ENCODE assay signal across 12 cellular contexts in genomic region chr5:180618487-180618829, GRCh38. TPM values are rescaled to one million over a fixed set of nuclear protein-coding genes. Genes with fewer than 3 reads are reported as not detected.
DNase-seq lines count a peak whose midpoint lies in the region; ATAC-seq, FAIRE-seq and TF ChIP-seq lines count a peak whose summit lies in the region.
"Had no signal": no experiment of that assay in that cellular context is flagged by ENCODE, and none has a peak within 500 bp of the region (broad histone marks: within the 10 kb centered on the region; RNA-seq: fewer than 3 reads in every experiment).

No MANE protein-coding gene starts in this region.

- no peaks in the 10 kb centered on the region for H3K4me1 ChIP-seq in IMR-90 (ENCODE audit: control insufficient read depth, insufficient read depth, low read length)
- H3K4me1 ChIP-seq in H1 (replicated peaks in 1 of 4; ENCODE audit: control insufficient read depth in 3 of 4, insufficient read depth in 4 of 4, low read length in 3 of 4) = peaks cover 0 to 4% (median 1%) of the 10 kb centered on the region in 4 experiments; a peak in 4 of 7 replicates
- H3K4me1 ChIP-seq in osteoblast (ENCODE audit: insufficient read depth, low read length) = no peaks in the 10 kb centered on the region
- H3K4me1 ChIP-seq: HAP-1, vagina had no signal

- no peak for TF ChIP-seq POLR2A in IMR-90 (IDR thresholded peaks at IDR 0.05; ENCODE audit: low read depth, low read length)
- TF ChIP-seq POLR2A in H1 (IDR thresholded peaks at IDR 0.05; ENCODE audit: control extremely low read depth in 1 of 2, low read depth in 2 of 2, low read length in 2 of 2) = no peak

- H4K91ac ChIP-seq in IMR-90 (ENCODE audit: insufficient read depth, low read depth, low read length) = no peak overlapping the region
- H4K91ac ChIP-seq in H1 (replicated peaks; ENCODE audit: insufficient read length, low read length) = no peak overlapping the region

- no peak overlapping the region for H3K23ac ChIP-seq in IMR-90 (ENCODE audit: low read depth, low read length)
- no peak overlapping the region for H3K23ac ChIP-seq in H1 (ENCODE audit: insufficient read length)

- POLR2A ChIA-PET in IMR-90 (lab: Charles Lee; ENCODE audit: unreplicated experiment) = no interaction called here
- POLR2A ChIA-PET in H1 (lab: Charles Lee; ENCODE audit: partially characterized antibody) = interaction anchor here (0.9 to 1.6 kb wide), 6 partner anchors 12 to 323 kb away, joined by 3 to 6 read pairs (median 3); partner anchors contain the start of gene ZFP62

- in situ Hi-C loops in IMR-90 (cut with MboI; ENCODE audit: low sequenced_read_pairs) = no loop called here

- H3K4me2 ChIP-seq in IMR-90 (ENCODE audit: low read depth, low read length) (peak overlapping the region; percentile 77; the same call in 1 of the 2 replicates), H1 (ENCODE audit: insufficient read depth in 1 of 2, low read depth in 2 of 2, low read length in 2 of 2) (peak overlapping the region; percentile 87), osteoblast (ENCODE audit: insufficient read depth, low read length) (peak overlapping the region; percentile 69)

- ATAC-seq in IMR-90 (ENCODE audit: low read depth) = no peak
- no peak for ATAC-seq in GM18873 (IDR thresholded peaks at IDR 0.05; ENCODE audit: low FRiP score, unreplicated experiment)

- intact Hi-C loops in IMR-90 (cut with micrococcal nuclease) = no loop called here

- H4K20me1 ChIP-seq in IMR-90 (ENCODE audit: insufficient read depth, low read length) (no peaks in the 10 kb centered on the region), H1 (replicated peaks in 1 of 2; ENCODE audit: control insufficient read depth in 1 of 2, insufficient read depth in 2 of 2, low read length in 2 of 2) (no peaks in the 10 kb centered on the region), osteoblast (ENCODE audit: insufficient read depth, low read length) (no peaks in the 10 kb centered on the region)

- no peak for TF ChIP-seq EP300 in H1 (IDR thresholded peaks at IDR 0.05; ENCODE audit: borderline replicate concordance in 1 of 2, low read depth in 2 of 2, low read length in 2 of 2)

- TF ChIP-seq RAD21 in IMR-90 (IDR thresholded peaks at IDR 0.05; ENCODE audit: low read length) (no peak), H1 (IDR thresholded peaks at IDR 0.05 in 1 of 2, conservative IDR thresholded peaks at IDR 0.05 in 1 of 2; ENCODE audit: low read depth in 2 of 2, low read length in 2 of 2) (no peak)

- H2BK15ac ChIP-seq in IMR-90 (ENCODE audit: low read depth, low read length) = no peak overlapping the region
- no peak overlapping the region for H2BK15ac ChIP-seq in H1 (ENCODE audit: low read length)

- H3K56ac ChIP-seq in IMR-90 (ENCODE audit: extremely low read depth, insufficient read depth, low read length) = no peak overlapping the region
- H3K56ac ChIP-seq in H1 (replicated peaks; ENCODE audit: insufficient read length, low read depth, low read length) = no peak overlapping the region

- DNase-seq in IMR-90 (no peak), H1 (ENCODE audit: low read depth in 1 of 2, low spot score in 2 of 2) (no peak), osteoblast (ENCODE audit: insufficient read length, low spot score, missing footprints) (no peak), NCI-H1105 treated with DMSO at 0.1 percent for 48 hours (lab: John Stamatoyannopoulos, UW) (no peak), NCI-H748 (lab: John Stamatoyannopoulos, UW; ENCODE audit: unreplicated experiment) (no peak)
- DNase-seq in activated CD4-positive, alpha-beta T cell treated with anti-CD3 and anti-CD28 coated beads, Interleukin-2, amount 50 U/mL, for 1 hour = no peak
- DNase-seq: NCI-H1436; NK-92 treated with Interleukin-12 subunit alpha and Interleukin-12 subunit beta, amount 100 ng/mL, for 24 hours had no signal

- H3K14ac ChIP-seq in IMR-90 (replicated peaks; ENCODE audit: low read depth, low read length) (no peak overlapping the region), H1 (ENCODE audit: insufficient read length) (no peak overlapping the region)

- no peaks in the 10 kb centered on the region for H3K79me2 ChIP-seq in H1 (ENCODE audit: control insufficient read depth in 1 of 2, insufficient read depth in 2 of 2, low read length in 2 of 2)
- no peaks in the 10 kb centered on the region for H3K79me2 ChIP-seq in osteoblast (ENCODE audit: insufficient read depth, low read length)

- H3K4me3 ChIP-seq in IMR-90 (ENCODE audit: insufficient read depth, low read depth, low read length) (peak overlapping the region; percentile 28), H1 (ENCODE audit: extremely low read depth in 1 of 4, insufficient read depth in 2 of 4, low read depth in 3 of 4, low read length in 4 of 4) (peak overlapping the region; percentile 47 to 74 (median 62)), osteoblast (ENCODE audit: insufficient read depth, low read length) (peak overlapping the region; percentile 49)
- H3K4me3 ChIP-seq: HAP-1 had no signal

- TF ChIP-seq CTCF in C4-2B (conservative IDR thresholded peaks at IDR 0.05) (no peak), IMR-90 (conservative IDR thresholded peaks at IDR 0.05; ENCODE audit: low read depth, low read length) (no peak), H1 (IDR thresholded peaks at IDR 0.05; ENCODE audit: control extremely low read depth in 1 of 3, insufficient read depth in 1 of 3, low read depth in 1 of 3, low read length in 3 of 3) (no peak), osteoblast (IDR thresholded peaks at IDR 0.05; ENCODE audit: extremely low read depth, low read depth, low read length) (no peak)

- peaks cover 10% of the 10 kb centered on the region; the same call in 1 of the 2 replicates for H3K27me3 ChIP-seq in IMR-90 (ENCODE audit: control insufficient read depth, insufficient read depth, low read length)
- H3K27me3 ChIP-seq in H1 (replicated peaks in 1 of 4; ENCODE audit: control insufficient read depth in 3 of 4, extremely low read depth in 1 of 4, insufficient read depth in 3 of 4, low read length in 3 of 4) = peaks cover 0 to 13% (median 7%) of the 10 kb centered on the region in 4 experiments; a peak in 5 of 7 replicates
- no peaks in the 10 kb centered on the region for H3K27me3 ChIP-seq in osteoblast (ENCODE audit: insufficient read depth, low read length)
- H3K27me3 ChIP-seq: vagina had no signal

- no peaks in the 10 kb centered on the region for H3K9me1 ChIP-seq in IMR-90 (ENCODE audit: insufficient read depth, low read length)

- BruUV-seq in IMR-90 (replicated peaks; lab: Mats Ljungman, UMichigan) = no TSS peak

- H2AK5ac ChIP-seq in IMR-90 (ENCODE audit: low read depth, low read length) = no peak overlapping the region
- H2AK5ac ChIP-seq in H1 (ENCODE audit: low read depth, low read length) = no peak overlapping the region

- H4K8ac ChIP-seq in IMR-90 (ENCODE audit: low read depth in 2 of 2, low read length in 2 of 2) (no peak overlapping the region), H1 (ENCODE audit: extremely low read depth, insufficient read depth, low read length) (peak overlapping the region; percentile 92; the same call in 1 of the 2 replicates)

- peak overlapping the region; percentile 51 for H2AFZ ChIP-seq in IMR-90 (replicated peaks; ENCODE audit: low read length, poor library complexity)
- H2AFZ ChIP-seq in H1 (ENCODE audit: low read length) = peak overlapping the region; percentile 33; the same call in 1 of the 2 replicates
- H2AFZ ChIP-seq in osteoblast (ENCODE audit: low read length) = no peak overlapping the region

- peak overlapping the region; percentile 24; the same call in 1 of the 2 replicates for H3K27ac ChIP-seq in C4-2B
- H3K27ac ChIP-seq in IMR-90 (ENCODE audit: insufficient read depth, low read length) = no peak overlapping the region
- no peak overlapping the region for H3K27ac ChIP-seq in H1 (ENCODE audit: low read depth, low read length)
- H3K27ac ChIP-seq in osteoblast (ENCODE audit: low read depth, low read length) = no peak overlapping the region
- H3K27ac ChIP-seq: vagina had no signal

- dilution Hi-C loops in IMR-90 (cut with HindIII; ENCODE audit: low sequenced_read_pairs, unreplicated experiment) = no loop called here

- H2BK12ac ChIP-seq in H1 (ENCODE audit: low read depth, low read length) = no peak overlapping the region

- 3% methylated on average over 6 of the region's 15 CpGs; no CpG with 5 or more reads in 1 of the 2 experiments for WGBS in IMR-90 (ENCODE audit: extremely low coverage in 2 of 2, insufficient read length in 1 of 2), 2 experiments
- 23% methylated on average over 14 of the region's 15 CpGs; no CpG with 5 or more reads in 1 of the 2 experiments for WGBS in H1 (ENCODE audit: extremely low coverage in 1 of 2, insufficient coverage in 1 of 2, insufficient read length in 1 of 2, insufficient replicate concordance in 2 of 2, low coverage in 1 of 2, low lambda C conversion rate in 2 of 2, missing lambda C conversion rate in 1 of 2), 2 experiments

- FAIRE-seq in H1 (lab: Jason Lieb, UNC) = no peak

- H3K4ac ChIP-seq in IMR-90 (ENCODE audit: low read depth, low read length) = no peak overlapping the region
- peak overlapping the region; percentile 23 for H3K4ac ChIP-seq in H1 (replicated peaks; ENCODE audit: insufficient read length, low read depth, low read length)

- H2BK120ac ChIP-seq in IMR-90 (ENCODE audit: low read depth, low read length) (no peak overlapping the region), H1 (replicated peaks; ENCODE audit: low read depth, low read length) (no peak overlapping the region)

- CTCF ChIA-PET in IMR-90 (lab: Yijun Ruan, JAX) (interaction anchor here (0.8 to 1.4 kb wide), 4 partner anchors 12 to 328 kb away, joined by 3 to 8 read pairs (median 4); no protein-coding TSS in a partner anchor), H1 (lab: Charles Lee; ENCODE audit: partially characterized antibody) (interaction anchor here (0.8 to 4.9 kb wide), 25 partner anchors 10 to 527 kb away, joined by 3 to 52 read pairs (median 5); no protein-coding TSS in a partner anchor)

- no peak overlapping the region for H2AK9ac ChIP-seq in IMR-90 (replicated peaks; ENCODE audit: low read depth, low read length, poor library complexity)

- H3K9ac ChIP-seq in IMR-90 (ENCODE audit: low read depth, low read length) = no peak overlapping the region
- H3K9ac ChIP-seq in H1 (replicated peaks in 1 of 4; ENCODE audit: extremely low read depth in 1 of 4, low read depth in 3 of 4, low read length in 3 of 4) = peak overlapping the region in 2 of 4 experiments; percentile 17 to 74; a peak in 2 of 7 replicates

- H3K18ac ChIP-seq in IMR-90 (ENCODE audit: low read depth, low read length) (no peak overlapping the region), H1 (ENCODE audit: extremely low read depth, low read length) (peak overlapping the region; percentile 78)

- H3K36me3 ChIP-seq in IMR-90 (ENCODE audit: control insufficient read depth, insufficient read depth, low read length) = no peaks in the 10 kb centered on the region
- no peaks in the 10 kb centered on the region for H3K36me3 ChIP-seq in H1 (ENCODE audit: control insufficient read depth in 2 of 4, insufficient read depth in 4 of 4, low read length in 3 of 4)
- H3K36me3 ChIP-seq in osteoblast (ENCODE audit: insufficient read depth, low read length) = no peaks in the 10 kb centered on the region
- H3K36me3 ChIP-seq: HAP-1, vagina had no signal

- peaks cover 4% of the 10 kb centered on the region; the same call in 1 of the 2 replicates for H3K23me2 ChIP-seq in H1 (ENCODE audit: low read depth, low read length)

- H3K9me3 ChIP-seq in IMR-90 (ENCODE audit: control insufficient read depth, insufficient read depth, low read length) (no peaks in the 10 kb centered on the region), H1 (ENCODE audit: insufficient read depth in 2 of 2, low read depth in 1 of 2, low read length in 1 of 2) (no peaks in the 10 kb centered on the region), osteoblast (ENCODE audit: low read depth, low read length) (no peaks in the 10 kb centered on the region)
- H3K9me3 ChIP-seq: HAP-1, vagina had no signal

- H3K79me1 ChIP-seq in IMR-90 (ENCODE audit: low read depth in 1 of 2, low read length in 2 of 2) (no peaks in the 10 kb centered on the region), H1 (ENCODE audit: low read depth, low read length) (no peaks in the 10 kb centered on the region)

- no peak overlapping the region for H2BK20ac ChIP-seq in IMR-90 (ENCODE audit: low read depth, low read length)
- no peak overlapping the region for H2BK20ac ChIP-seq in H1 (ENCODE audit: low read length)

- H2BK5ac ChIP-seq in IMR-90 (ENCODE audit: low read depth, low read length, poor library complexity, severe bottlenecking) (no peak overlapping the region), H1 (ENCODE audit: low read depth, low read length) (no peak overlapping the region)

- H4K5ac ChIP-seq in IMR-90 (ENCODE audit: low read depth, low read length) (no peak overlapping the region), H1 (ENCODE audit: insufficient read length, low read depth, low read length) (peak overlapping the region; percentile 43)

RNA-seq across cellular contexts. Expression of gene SCGB3A1, which starts 27.2 kb away (rescaled TPM):
- total RNA-seq in IMR-90 (2012; rRNA removed) (not detected in 2 replicates), osteoblast (not detected in 2 replicates)
- polyA plus RNA-seq in IMR-90 (2012; rRNA removed) (not detected in 2 replicates), H1 (2011; rRNA removed) (0.20 TPM in 1 of 2 replicates, not detected in the other)
- polyA plus RNA-seq in IMR-90 (2012; cell fraction: cytosol; rRNA removed) = not detected in 2 replicates
- not detected in 2 replicates for polyA plus RNA-seq in IMR-90 (2012; cell fraction: nucleus; rRNA removed; ENCODE audit: low replicate concordance)
- total RNA-seq in H1 (2021; fragmentation: NEBNext Ultra II Directional; extraction: Animal tissue kit (Norgen Biotek cat#: 25700)) = not detected in 2 replicates
- not detected for polyA plus RNA-seq in H1 (2011; cell fraction: cytosol; rRNA removed)
- 0.31 TPM for polyA plus RNA-seq in H1 (2011; cell fraction: nucleus; rRNA removed)
- not detected in 4 replicates for polyA plus RNA-seq in H1 (2012, experiment 1 of 2)
- not detected for polyA plus RNA-seq in H1 (2012, experiment 2 of 2)
- polyA plus RNA-seq in H1 (2013, experiment 1 of 2) = 0.18 TPM
- 0.24 TPM for polyA plus RNA-seq in H1 (2013, experiment 2 of 2)
- not detected in 2 replicates for polyA minus RNA-seq in H1 (2011; rRNA and poly(A)+ RNA removed)
- polyA minus RNA-seq in H1 (2011; cell fraction: cytosol; rRNA and poly(A)+ RNA removed) = not detected
- polyA minus RNA-seq in H1 (2011; cell fraction: nucleus; rRNA and poly(A)+ RNA removed) = not detected
- total RNA-seq: vagina had no signal

RNA-seq across cellular contexts. Expression of gene FLT4, which starts 30.9 kb away (rescaled TPM):
- total RNA-seq in IMR-90 (2012; rRNA removed) (under 0.01 and 0.28 TPM in 2 replicates), osteoblast (not detected in 2 replicates)
- polyA plus RNA-seq in IMR-90 (2012; rRNA removed) (0.07 TPM in 2 replicates), H1 (2011; rRNA removed) (6.5 and 8.5 TPM in 2 replicates)
- polyA plus RNA-seq in IMR-90 (2012; cell fraction: cytosol; rRNA removed) = 0.01 and 0.18 TPM in 2 replicates
- 0.44 and 0.55 TPM in 2 replicates for polyA plus RNA-seq in IMR-90 (2012; cell fraction: nucleus; rRNA removed; ENCODE audit: low replicate concordance)
- total RNA-seq in H1 (2021; fragmentation: NEBNext Ultra II Directional; extraction: Animal tissue kit (Norgen Biotek cat#: 25700)) = 7.7 TPM in 2 replicates
- polyA plus RNA-seq in H1 (2011; cell fraction: cytosol; rRNA removed) = 8.5 TPM
- 32.2 TPM for polyA plus RNA-seq in H1 (2011; cell fraction: nucleus; rRNA removed)
- polyA plus RNA-seq in H1 (2012, experiment 1 of 2) = 6.1 to 9.2 TPM (median 6.8 TPM) in 4 replicates
- 6.1 TPM for polyA plus RNA-seq in H1 (2012, experiment 2 of 2)
- 7.0 TPM for polyA plus RNA-seq in H1 (2013, experiment 1 of 2)
- polyA plus RNA-seq in H1 (2013, experiment 2 of 2) = 7.1 TPM
- polyA minus RNA-seq in H1 (2011; rRNA and poly(A)+ RNA removed) = 7.1 and 11.7 TPM in 2 replicates
- polyA minus RNA-seq in H1 (2011; cell fraction: cytosol; rRNA and poly(A)+ RNA removed) = 8.1 TPM
- polyA minus RNA-seq in H1 (2011; cell fraction: nucleus; rRNA and poly(A)+ RNA removed) = 14.3 TPM
